In genomic region chr7:75663302-75663907, GRCh38 we compare ENCODE assay signal across 11 cellular contexts.
DNase-seq lines count a peak whose midpoint lies in the region; ATAC-seq and TF ChIP-seq lines count a peak whose summit lies in the region.
"Had no signal": no experiment of that assay in that cellular context is flagged by ENCODE, and none has a peak within 500 bp of the region (broad histone marks: within the 10 kb centered on the region; RNA-seq: fewer than 3 reads in every experiment).

No MANE protein-coding gene starts in this region.

- no peaks in the 10 kb centered on the region for H3K36me3 ChIP-seq in Peyer's patch

- TF ChIP-seq CTCF in Peyer's patch (IDR thresholded peaks at IDR 0.05), result no peak

- H3K4me3 ChIP-seq in Peyer's patch, result no peak overlapping the region

- DNase-seq in Kasumi-1 (lab: John Stamatoyannopoulos, UW), result no peak
- DNase-seq in stimulated activated CD4-positive, alpha-beta T cell treated with anti-CD3 and anti-CD28 coated beads, Interleukin-4, amount 100 ng/mL, for 4 hours, result no peak
- no peak for DNase-seq in MV-4-11 (lab: John Stamatoyannopoulos, UW)
- DNase-seq in Peyer's patch, result no peak
- DNase-seq: activated T-cell treated with anti-CD3 and anti-CD28 coated beads, Interleukin-2, amount 50 U/mL, for 24 hours; NCI-H187 had no signal

- H3K27me3 ChIP-seq in layer of hippocampus (ENCODE audit: control insufficient read depth, insufficient read depth, low read length) (no peaks in the 10 kb centered on the region), Peyer's patch (no peaks in the 10 kb centered on the region)

- no peak for TF ChIP-seq POLR2A in Peyer's patch (IDR thresholded peaks at IDR 0.05)

- H3K4me1 ChIP-seq in Peyer's patch, result no peaks in the 10 kb centered on the region

- no peaks in the 10 kb centered on the region for H3K9me3 ChIP-seq in Peyer's patch

- H3K27ac ChIP-seq in layer of hippocampus (ENCODE audit: low read depth, low read length) (peak overlapping the region; percentile 78), Peyer's patch (peak overlapping the region in 1 of 4 donors; percentile 25)

- peak; percentile 15 for ATAC-seq in GM18519 (IDR thresholded peaks at IDR 0.05; ENCODE audit: low FRiP score, unreplicated experiment)
- ATAC-seq in GM21737 (IDR thresholded peaks at IDR 0.05; ENCODE audit: unreplicated experiment), result peak; percentile 27
- ATAC-seq in HG03442 (IDR thresholded peaks at IDR 0.05; ENCODE audit: unreplicated experiment), result peak; percentile 48
- ATAC-seq: HCT116 had no signal
